ENCODE assay signal across 1 cellular context in the genomic region with DNA sequence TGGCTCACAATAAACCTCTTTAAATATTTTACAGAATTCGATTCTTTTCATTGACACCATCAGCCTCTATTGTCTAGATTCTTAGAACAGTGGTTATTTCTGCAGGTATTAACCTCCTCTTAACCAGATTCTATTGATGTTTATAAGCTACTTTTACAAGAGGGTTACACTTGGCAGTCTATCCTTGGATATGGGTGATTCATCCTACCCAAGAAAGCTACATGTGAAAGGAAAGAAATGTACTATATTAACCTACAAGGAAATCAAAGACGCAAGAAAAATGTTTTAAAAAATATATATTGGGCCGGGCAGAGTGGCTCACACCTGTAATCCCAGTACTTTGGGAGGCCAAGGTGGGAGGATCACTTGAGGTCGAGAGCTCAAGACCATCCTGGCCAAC.
TF ChIP-seq lines count a peak whose summit lies in the region.

No MANE protein-coding gene starts in this region.

TF ChIP-seq in SK-N-SH treated with all-trans-retinoic acid at 6 μM for 48 hours, 23 proteins besides CTCF, POLR2A, EP300 and RAD21 (continued from another document):
- TF ChIP-seq, protein P1, sequence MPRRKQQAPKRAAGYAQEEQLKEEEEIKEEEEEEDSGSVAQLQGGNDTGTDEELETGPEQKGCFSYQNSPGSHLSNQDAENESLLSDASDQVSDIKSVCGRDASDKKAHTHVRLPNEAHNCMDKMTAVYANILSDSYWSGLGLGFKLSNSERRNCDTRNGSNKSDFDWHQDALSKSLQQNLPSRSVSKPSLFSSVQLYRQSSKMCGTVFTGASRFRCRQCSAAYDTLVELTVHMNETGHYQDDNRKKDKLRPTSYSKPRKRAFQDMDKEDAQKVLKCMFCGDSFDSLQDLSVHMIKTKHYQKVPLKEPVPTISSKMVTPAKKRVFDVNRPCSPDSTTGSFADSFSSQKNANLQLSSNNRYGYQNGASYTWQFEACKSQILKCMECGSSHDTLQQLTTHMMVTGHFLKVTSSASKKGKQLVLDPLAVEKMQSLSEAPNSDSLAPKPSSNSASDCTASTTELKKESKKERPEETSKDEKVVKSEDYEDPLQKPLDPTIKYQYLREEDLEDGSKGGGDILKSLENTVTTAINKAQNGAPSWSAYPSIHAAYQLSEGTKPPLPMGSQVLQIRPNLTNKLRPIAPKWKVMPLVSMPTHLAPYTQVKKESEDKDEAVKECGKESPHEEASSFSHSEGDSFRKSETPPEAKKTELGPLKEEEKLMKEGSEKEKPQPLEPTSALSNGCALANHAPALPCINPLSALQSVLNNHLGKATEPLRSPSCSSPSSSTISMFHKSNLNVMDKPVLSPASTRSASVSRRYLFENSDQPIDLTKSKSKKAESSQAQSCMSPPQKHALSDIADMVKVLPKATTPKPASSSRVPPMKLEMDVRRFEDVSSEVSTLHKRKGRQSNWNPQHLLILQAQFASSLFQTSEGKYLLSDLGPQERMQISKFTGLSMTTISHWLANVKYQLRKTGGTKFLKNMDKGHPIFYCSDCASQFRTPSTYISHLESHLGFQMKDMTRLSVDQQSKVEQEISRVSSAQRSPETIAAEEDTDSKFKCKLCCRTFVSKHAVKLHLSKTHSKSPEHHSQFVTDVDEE (CRISPR knock-in tag; IDR thresholded peaks at IDR 0.05) = no peak
- TF ChIP-seq TOX (CRISPR knock-in tag; IDR thresholded peaks at IDR 0.05; ENCODE audit: borderline replicate concordance) (no peak), BACH2 (CRISPR knock-in tag; IDR thresholded peaks at IDR 0.05; ENCODE audit: borderline replicate concordance) (no peak), ZNF565 (CRISPR knock-in tag; conservative IDR thresholded peaks at IDR 0.05; ENCODE audit: low read depth) (no peak), GLIS3 (CRISPR knock-in tag; IDR thresholded peaks at IDR 0.05) (no peak), RARB (CRISPR knock-in tag; IDR thresholded peaks at IDR 0.05) (no peak)
- TF ChIP-seq, protein P2, sequence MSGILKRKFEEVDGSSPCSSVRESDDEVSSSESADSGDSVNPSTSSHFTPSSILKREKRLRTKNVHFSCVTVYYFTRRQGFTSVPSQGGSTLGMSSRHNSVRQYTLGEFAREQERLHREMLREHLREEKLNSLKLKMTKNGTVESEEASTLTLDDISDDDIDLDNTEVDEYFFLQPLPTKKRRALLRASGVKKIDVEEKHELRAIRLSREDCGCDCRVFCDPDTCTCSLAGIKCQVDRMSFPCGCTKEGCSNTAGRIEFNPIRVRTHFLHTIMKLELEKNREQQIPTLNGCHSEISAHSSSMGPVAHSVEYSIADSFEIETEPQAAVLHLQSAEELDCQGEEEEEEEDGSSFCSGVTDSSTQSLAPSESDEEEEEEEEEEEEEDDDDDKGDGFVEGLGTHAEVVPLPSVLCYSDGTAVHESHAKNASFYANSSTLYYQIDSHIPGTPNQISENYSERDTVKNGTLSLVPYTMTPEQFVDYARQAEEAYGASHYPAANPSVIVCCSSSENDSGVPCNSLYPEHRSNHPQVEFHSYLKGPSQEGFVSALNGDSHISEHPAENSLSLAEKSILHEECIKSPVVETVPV (CRISPR knock-in tag; IDR thresholded peaks at IDR 0.05) = no peak
